In the genomic region with DNA sequence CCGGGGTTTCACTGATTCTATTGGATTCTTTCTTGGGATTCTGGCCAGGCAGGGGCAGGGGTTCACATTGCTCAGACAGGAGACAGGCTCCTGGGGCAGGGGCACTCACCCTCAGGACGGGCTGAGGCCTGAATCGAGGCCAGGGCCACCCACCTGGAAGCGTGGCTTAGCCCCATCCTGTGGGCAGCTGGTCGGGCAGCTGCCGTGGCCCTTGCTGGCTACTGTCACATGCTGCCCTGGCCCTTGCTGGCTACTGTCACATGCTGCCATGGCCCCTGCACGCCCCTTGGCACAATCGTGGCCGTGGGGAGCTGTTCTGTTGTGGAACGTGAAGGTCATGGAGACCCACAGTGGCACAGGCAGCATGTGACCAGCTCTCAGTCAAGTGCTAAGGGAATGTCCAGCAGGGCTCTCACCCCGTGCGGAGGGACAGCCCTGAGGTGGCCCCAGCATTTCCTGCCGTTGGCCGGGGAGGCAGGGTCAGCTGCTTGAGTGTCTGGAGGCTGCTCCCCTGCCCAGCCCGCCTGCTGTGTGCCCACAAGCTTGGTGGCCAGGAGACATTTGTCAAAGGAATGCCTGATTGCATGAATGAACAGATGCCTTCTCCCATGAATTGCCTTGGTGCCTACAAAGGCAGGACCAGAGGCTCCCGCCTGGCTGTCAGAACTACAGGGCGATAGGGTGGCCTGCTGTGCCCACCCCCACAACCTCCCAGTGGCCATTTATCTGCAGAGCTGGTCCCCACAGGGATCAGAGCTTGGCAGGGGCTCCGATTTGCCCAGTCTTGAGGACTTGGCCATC, we compare ENCODE assay signal across 17 cellular contexts. TPM values are rescaled to one million over a fixed set of nuclear protein-coding genes. Genes with fewer than 3 reads are reported as not detected.
DNase-seq lines count a peak whose midpoint lies in the region; ATAC-seq, FAIRE-seq and TF ChIP-seq lines count a peak whose summit lies in the region.
"Had no signal": no experiment of that assay in that cellular context is flagged by ENCODE, and none has a peak within 500 bp of the region (broad histone marks: within the 10 kb centered on the region; RNA-seq: fewer than 3 reads in every experiment).

No MANE protein-coding gene starts in this region.

- 3% methylated on average over 17 of the region's 18 CpGs for WGBS in K562 (ENCODE audit: insufficient coverage, low coverage, missing lambda C conversion rate)
- 53% methylated on average over 18 of the region's 18 CpGs for WGBS in liver
- 51 to 53% methylated on average over 18 of the region's 18 CpGs for WGBS in aorta, 2 donors

- peak; percentile 12 for DNase-seq in Caki2 (ENCODE audit: low read depth)
- peak; percentile 57 for DNase-seq in H7
- DNase-seq in K562 (ENCODE audit: extremely low read depth in 1 of 4, low spot score in 3 of 4) = no peak
- DNase-seq in frontal cortex (ENCODE audit: low spot score in 2 of 2) = no peak
- no peak for DNase-seq in NCI-H2029 (lab: John Stamatoyannopoulos, UW)
- DNase-seq in activated CD4-positive, alpha-beta T cell treated with anti-CD3 and anti-CD28 coated beads, Interleukin-2, amount 50 U/mL, for 48 hours = no peak
- no peak for DNase-seq in aorta
- DNase-seq: CD4-positive, CD25-positive, alpha-beta regulatory T cell; DMS79 treated with DMSO at 0.1 percent for 48 hours; HCEC 1CT; MG63; NCI-H1417; NCI-H1694 treated with DMSO at 0.1 percent for 48 hours; NCI-H446 treated with DMSO at 0.1 percent for 48 hours; NCI-H526 treated with DMSO at 0.1 percent for 48 hours; SHP77 treated with DMSO at 0.1 percent for 48 hours had no signal

- H2AFZ ChIP-seq in K562 (ENCODE audit: low read depth, low read length) = no peak overlapping the region

- CTCF ChIA-PET in K562 (lab: Yijun Ruan, JAX; ENCODE audit: low intra/inter-chr PET ratio) = interaction anchor here (0.7 kb wide), 1 partner anchor 146 kb away, joined by 3 read pairs; no protein-coding TSS in a partner anchor

- H3K9ac ChIP-seq in K562 (ENCODE audit: insufficient read depth in 1 of 2, low read depth in 2 of 2, low read length in 2 of 2) = no peak overlapping the region
- no peak overlapping the region for H3K9ac ChIP-seq in liver (ENCODE audit: low read depth in 1 of 2, low read length in 2 of 2)

- POLR2A ChIA-PET in K562 (lab: Yijun Ruan, JAX) = no interaction called here

- H3K79me2 ChIP-seq in K562 (ENCODE audit: control insufficient read depth, insufficient read depth, low read length) = no peaks in the 10 kb centered on the region

- no peak for TF ChIP-seq POLR2A in K562 (conservative IDR thresholded peaks at IDR 0.05)

- H3K4me3 ChIP-seq in H7 (ENCODE audit: insufficient read depth, low read depth, low read length) (no peak overlapping the region), K562 (no peak overlapping the region), liver (ENCODE audit: low read depth in 1 of 3, low read length in 3 of 3) (no peak overlapping the region), aorta (ENCODE audit: low read length in 2 of 2) (no peak overlapping the region)
- H3K4me3 ChIP-seq: MG63 had no signal

- H3K4me2 ChIP-seq in K562 (ENCODE audit: insufficient read depth, low read length) = no peak overlapping the region

- no peak for ATAC-seq in K562
- no peak for ATAC-seq in aorta (ENCODE audit: low FRiP score)

- peaks cover 13% of the 10 kb centered on the region for H3K27me3 ChIP-seq in H7 (ENCODE audit: control insufficient read depth, insufficient read depth, low read length)
- peaks cover 28 to 58% of the 10 kb centered on the region in 2 experiments for H3K27me3 ChIP-seq in K562 (ENCODE audit: control insufficient read depth in 2 of 2, insufficient read depth in 2 of 2, low read length in 2 of 2)
- peaks cover 0 to 11% (median 2%) of the 10 kb centered on the region in 4 donors for H3K27me3 ChIP-seq in liver (ENCODE audit: control insufficient read depth in 4 of 4, insufficient read depth in 4 of 4, low read length in 3 of 4)
- peaks cover 0 to 3% of the 10 kb centered on the region in 2 donors for H3K27me3 ChIP-seq in aorta (ENCODE audit: control insufficient read depth in 1 of 2, insufficient read depth in 2 of 2, low read length in 1 of 2)

- no peak for FAIRE-seq in K562 (lab: Jason Lieb, UNC)
- no peak for FAIRE-seq in frontal cortex (lab: Jason Lieb, UNC)

- no peaks in the 10 kb centered on the region for H3K36me3 ChIP-seq in H7 (replicated peaks; ENCODE audit: control insufficient read depth, insufficient read depth, low read length)
- no peaks in the 10 kb centered on the region for H3K36me3 ChIP-seq in K562 (ENCODE audit: control insufficient read depth, insufficient read depth, low read length)
- H3K36me3 ChIP-seq in liver (ENCODE audit: control insufficient read depth in 4 of 4, insufficient read depth in 3 of 4, low read depth in 1 of 4, low read length in 3 of 4) = no peaks in the 10 kb centered on the region
- H3K36me3 ChIP-seq in aorta (ENCODE audit: control insufficient read depth in 1 of 2, insufficient read depth in 2 of 2, low read length in 1 of 2) = no peaks in the 10 kb centered on the region
- H3K36me3 ChIP-seq: MG63 had no signal

- in situ Hi-C loops in Caki2 (cut with HindIII; ENCODE audit: low pct_unique_long_range_greater_than_20kb, low sequenced_read_pairs) = no loop called here
- in situ Hi-C loops in K562 (cut with MboI) = no loop called here

- no peaks in the 10 kb centered on the region for H3K9me1 ChIP-seq in K562 (ENCODE audit: control insufficient read depth, insufficient read depth, low read length)

- TF ChIP-seq RAD21 in K562 (CRISPR knock-in tag; conservative IDR thresholded peaks at IDR 0.05 in 1 of 2, IDR thresholded peaks at IDR 0.05 in 1 of 2) (no peak), liver (IDR thresholded peaks at IDR 0.05) (no peak)

- TF ChIP-seq EP300 in K562 (IDR thresholded peaks at IDR 0.05; ENCODE audit: low read length) = no peak

- intact Hi-C loops in K562 (cut with micrococcal nuclease) = no loop called here
- intact Hi-C loops in aorta (cut with DNase I) = no loop called here

- TF ChIP-seq CTCF in K562 (IDR thresholded peaks at IDR 0.05 in 2 of 3, conservative IDR thresholded peaks at IDR 0.05 in 1 of 3; ENCODE audit: insufficient read depth in 2 of 3, low read depth in 1 of 3, low read length in 3 of 3) (no peak), liver (IDR thresholded peaks at IDR 0.05; ENCODE audit: low read depth, low read length, missing input control) (no peak)

- H3K27ac ChIP-seq in K562 (ENCODE audit: extremely low read depth, low read depth, low read length) (no peak overlapping the region), liver (ENCODE audit: low read depth in 1 of 2, low read length in 2 of 2) (no peak overlapping the region), aorta (ENCODE audit: low read depth in 1 of 2, low read length in 2 of 2) (no peak overlapping the region)

- no peaks in the 10 kb centered on the region for H3K9me3 ChIP-seq in K562 (replicated peaks; ENCODE audit: control insufficient read depth, insufficient read depth, low read depth, low read length)
- no peaks in the 10 kb centered on the region for H3K9me3 ChIP-seq in liver (ENCODE audit: control insufficient read depth in 4 of 4, low read length in 3 of 4)
- H3K9me3 ChIP-seq in aorta (ENCODE audit: control insufficient read depth, low read length) = no peaks in the 10 kb centered on the region
- H3K9me3 ChIP-seq: MG63 had no signal

- H3K4me1 ChIP-seq in K562 (replicated peaks in 1 of 2; ENCODE audit: control insufficient read depth in 2 of 2, insufficient read depth in 2 of 2, low read length in 2 of 2) (peaks cover 8 to 50% of the 10 kb centered on the region in 2 experiments; a peak in 4 of 5 replicates), liver (ENCODE audit: control insufficient read depth in 4 of 4, insufficient read depth in 4 of 4, low read length in 3 of 4) (peaks cover 0 to 8% (median 3%) of the 10 kb centered on the region in 4 donors), aorta (ENCODE audit: control insufficient read depth in 1 of 2, insufficient read depth in 2 of 2, low read length in 2 of 2) (no peaks in the 10 kb centered on the region)

- peaks cover 13% of the 10 kb centered on the region; the same call in 1 of the 2 replicates for H4K20me1 ChIP-seq in K562 (replicated peaks; ENCODE audit: control insufficient read depth, insufficient read depth, low read length)

- no TSS peak for BruUV-seq in K562 (replicated peaks; lab: Mats Ljungman, UMichigan)

RNA-seq across cellular contexts. Expression of gene TMEM250, which starts 16.9 kb away (rescaled TPM):
- total RNA-seq in Caki2 (2014; rRNA removed; shearing (Covaris generic); ENCODE audit: low replicate concordance) = 94.4 and 94.5 TPM in 2 replicates
- total RNA-seq in H7 (2014; rRNA removed; shearing (Covaris generic)) = 50.7 and 66.1 TPM in 2 replicates
- 9.3 and 37.6 TPM in 2 replicates for total RNA-seq in K562 (2011; cell fraction: chromatin; rRNA removed; ENCODE audit: low replicate concordance)
- 42.5 and 42.8 TPM in 2 replicates for total RNA-seq in K562 (2011; cell fraction: nucleolus; rRNA removed)
- 19.5 and 20.3 TPM in 2 replicates for total RNA-seq in K562 (2011; cell fraction: nucleoplasm; rRNA removed)
- total RNA-seq in K562 (2014; rRNA removed) = 44.6 and 51.3 TPM in 2 replicates
- total RNA-seq in K562 (2014; rRNA removed; fragmentation: Illumina TruSeq; extraction: Trizol) = 6.2 and 6.7 TPM in 2 replicates
- total RNA-seq in K562 (2015; rRNA removed; fragmentation: Illumina TruSeq; extraction: Trizol) = 21.6 and 23.3 TPM in 2 replicates
- 40.6 and 43.1 TPM in 2 replicates for total RNA-seq in K562 (2021)
- polyA plus RNA-seq in K562 (2011; rRNA removed) = 11.5 and 12.2 TPM in 2 replicates
- 15.5 and 50.0 TPM in 2 replicates for polyA plus RNA-seq in K562 (2011; cell fraction: cytosol; rRNA removed)
- polyA plus RNA-seq in K562 (2011; cell fraction: nucleus; rRNA removed) = 27.4 and 47.1 TPM in 2 replicates
- polyA plus RNA-seq in K562 (2012) = 27.5 and 33.5 TPM in 2 replicates
- 9.8 and 16.8 TPM in 2 replicates for polyA plus RNA-seq in K562 (2014; fragmentation: Illumina TruSeq; extraction: Trizol)
- under 1 TPM; 0.32 to 0.64 TPM for polyA plus RNA-seq in K562 (2014; fragmentation: Nextera tagmentation; extraction: Ambion mirVana)
- polyA plus RNA-seq in K562 (2014; rRNA removed) = 25.1 and 28.0 TPM in 2 replicates
- polyA minus RNA-seq in K562 (2011; rRNA and poly(A)+ RNA removed) = 4.9 and 9.2 TPM in 2 replicates
- 18.4 and 21.8 TPM in 2 replicates for polyA minus RNA-seq in K562 (2011; cell fraction: cytosol; rRNA and poly(A)+ RNA removed)
- 18.7 and 25.0 TPM in 2 replicates for polyA minus RNA-seq in K562 (2011; cell fraction: nucleus; rRNA and poly(A)+ RNA removed)
- total RNA-seq in liver = 10 to 100 TPM; 16.1 to 18.2 TPM
- polyA plus RNA-seq in liver = 10 to 100 TPM in 1 of 2 donors, 1 to 10 TPM in 1; 6.7 to 19.5 TPM
- total RNA-seq in frontal cortex = 26.9 TPM
- total RNA-seq in aorta = 10 to 100 TPM; 22.0 to 25.1 TPM
- 10 to 100 TPM; 14.9 to 19.0 TPM for polyA plus RNA-seq in aorta

RNA-seq across cellular contexts. Expression of gene NACC2, which starts 40.4 kb away (rescaled TPM):
- total RNA-seq in Caki2 (2014; rRNA removed; shearing (Covaris generic); ENCODE audit: low replicate concordance) = 20.2 and 22.7 TPM in 2 replicates
- 16.6 and 19.3 TPM in 2 replicates for total RNA-seq in H7 (2014; rRNA removed; shearing (Covaris generic))
- total RNA-seq in K562 (2011; cell fraction: chromatin; rRNA removed; ENCODE audit: low replicate concordance) = 15.2 and 27.2 TPM in 2 replicates
- total RNA-seq in K562 (2011; cell fraction: nucleolus; rRNA removed) = 17.0 and 18.7 TPM in 2 replicates
- total RNA-seq in K562 (2011; cell fraction: nucleoplasm; rRNA removed) = 10.7 and 13.6 TPM in 2 replicates
- 16.6 and 21.1 TPM in 2 replicates for total RNA-seq in K562 (2014; rRNA removed)
- 4.4 and 4.8 TPM in 2 replicates for total RNA-seq in K562 (2014; rRNA removed; fragmentation: Illumina TruSeq; extraction: Trizol)
- total RNA-seq in K562 (2015; rRNA removed; fragmentation: Illumina TruSeq; extraction: Trizol) = 9.9 and 10.1 TPM in 2 replicates
- total RNA-seq in K562 (2021) = 22.2 and 25.1 TPM in 2 replicates
- 5.6 TPM in 2 replicates for polyA plus RNA-seq in K562 (2011; rRNA removed)
- 7.2 and 16.2 TPM in 2 replicates for polyA plus RNA-seq in K562 (2011; cell fraction: cytosol; rRNA removed)
- polyA plus RNA-seq in K562 (2011; cell fraction: nucleus; rRNA removed) = 14.6 and 26.1 TPM in 2 replicates
- polyA plus RNA-seq in K562 (2012) = 9.1 and 10.5 TPM in 2 replicates
- 5.2 and 8.0 TPM in 2 replicates for polyA plus RNA-seq in K562 (2014; fragmentation: Illumina TruSeq; extraction: Trizol)
- polyA plus RNA-seq in K562 (2014; fragmentation: Nextera tagmentation; extraction: Ambion mirVana) = under 1 TPM; 0.70 to 0.73 TPM
- 11.7 and 12.5 TPM in 2 replicates for polyA plus RNA-seq in K562 (2014; rRNA removed)
- polyA minus RNA-seq in K562 (2011; rRNA and poly(A)+ RNA removed) = 5.4 and 11.8 TPM in 2 replicates
- 12.6 and 13.9 TPM in 2 replicates for polyA minus RNA-seq in K562 (2011; cell fraction: cytosol; rRNA and poly(A)+ RNA removed)
- polyA minus RNA-seq in K562 (2011; cell fraction: nucleus; rRNA and poly(A)+ RNA removed) = 5.9 and 6.5 TPM in 2 replicates
- 10 to 100 TPM in 1 of 2 donors, 1 to 10 TPM in 1; 6.7 to 17.8 TPM for total RNA-seq in liver
- 10 to 100 TPM in 1 of 2 donors, 1 to 10 TPM in 1; 4.8 to 10.8 TPM for polyA plus RNA-seq in liver
- 3.7 TPM for total RNA-seq in frontal cortex
- 10 to 100 TPM; 51.3 to 61.0 TPM for total RNA-seq in aorta
- 10 to 100 TPM; 10.5 to 11.7 TPM for polyA plus RNA-seq in aorta

Comparison
In these comparisons a context has a peak if more than half of its experiments do, and no peak if none do; other contexts are left out.
1. DNase-seq: peak in Caki2 (single experiment) and H7 (single experiment); none in K562 (0 of 4), frontal cortex (0 of 2), NCI-H2029 (single experiment), activated CD4-positive, alpha-beta T cell treated with anti-CD3 and anti-CD28 coated beads, Interleukin-2, amount 50 U/mL, for 48 hours (0 of 2) and aorta (0 of 2).